Comparison of ENCODE assay signal across 1 cellular context in genomic region chr2:218743072-218743471, GRCh38.
TF ChIP-seq lines count a peak whose summit lies in the region.

No MANE protein-coding gene starts in this region.

TF ChIP-seq in GM12878, 131 proteins besides CTCF, POLR2A, EP300 and RAD21 (continues in another document):
- TF ChIP-seq ZNF384 (IDR thresholded peaks at IDR 0.05; ENCODE audit: borderline replicate concordance, low read depth, low read length) (no peak), STAT3 (IDR thresholded peaks at IDR 0.05; ENCODE audit: low read depth, low read length) (no peak), CREM (IDR thresholded peaks at IDR 0.05; ENCODE audit: low read depth) (peak; percentile 65; the same call in 1 of the 2 replicates), RAD51 (IDR thresholded peaks at IDR 0.05) (no peak), SREBF2 (IDR thresholded peaks at IDR 0.05; ENCODE audit: low read length) (no peak), PML (IDR thresholded peaks at IDR 0.05; ENCODE audit: low read length) (no peak), MEF2A (IDR thresholded peaks at IDR 0.05; ENCODE audit: insufficient read depth, low read depth, low read length) (peak; percentile 54; the same call in 1 of the 2 replicates), IRF5 (IDR thresholded peaks at IDR 0.05; ENCODE audit: borderline replicate concordance) (no peak), KLF5 (IDR thresholded peaks at IDR 0.05; ENCODE audit: partially characterized antibody) (no peak), SRF (IDR thresholded peaks at IDR 0.05; ENCODE audit: low read depth in 2 of 2, low read length in 2 of 2) (0 out of 4 replicates have a peak, but pooled peaks of 1 of the 2 experiments have one; percentile 14), SREBF1 (IDR thresholded peaks at IDR 0.05; ENCODE audit: low read length) (no peak), CBX5 (IDR thresholded peaks at IDR 0.05; ENCODE audit: low read depth) (no peak), ZBED1 (IDR thresholded peaks at IDR 0.05; ENCODE audit: borderline replicate concordance) (no peak), NFIC (IDR thresholded peaks at IDR 0.05; ENCODE audit: low read depth, low read length) (peak; percentile 69), ATF7 (IDR thresholded peaks at IDR 0.05; ENCODE audit: low read depth) (peak; percentile 39; the same call in 1 of the 2 replicates), EZH2 (IDR thresholded peaks at IDR 0.05; ENCODE audit: borderline replicate concordance, control insufficient read depth, low read depth, low read length) (no peak), POLR2AphosphoS5 (IDR thresholded peaks at IDR 0.05; ENCODE audit: low read length) (no peak), TARDBP (IDR thresholded peaks at IDR 0.05; ENCODE audit: borderline replicate concordance) (no peak), ELK1 (IDR thresholded peaks at IDR 0.05; ENCODE audit: low read depth, low read length) (no peak), YY1 (IDR thresholded peaks at IDR 0.05; ENCODE audit: low read depth, low read length) (no peak), RUNX3 (IDR thresholded peaks at IDR 0.05; ENCODE audit: low read length) (peak; percentile 76), NR2F1 (conservative IDR thresholded peaks at IDR 0.05) (peak; percentile 73), NFXL1 (IDR thresholded peaks at IDR 0.05; ENCODE audit: borderline replicate concordance) (no peak), EGR1 (IDR thresholded peaks at IDR 0.05; ENCODE audit: borderline replicate concordance in 1 of 2, low read depth in 2 of 2, low read length in 2 of 2) (no peak), FOXM1 (IDR thresholded peaks at IDR 0.05; ENCODE audit: low read depth, low read length) (peak; percentile 50; the same call in 1 of the 2 replicates), CREB1 (IDR thresholded peaks at IDR 0.05; ENCODE audit: low read depth) (peak; percentile 42; the same call in 1 of the 2 replicates), LARP7 (IDR thresholded peaks at IDR 0.05) (no peak), NR2C1 (IDR thresholded peaks at IDR 0.05) (no peak), ZSCAN29 (IDR thresholded peaks at IDR 0.05) (no peak), BHLHE40 (IDR thresholded peaks at IDR 0.05; ENCODE audit: borderline replicate concordance in 1 of 2, low read depth in 2 of 2, low read length in 1 of 2) (peak in 1 of 2 experiments; percentile 16; a peak in 1 of 4 replicates), SUPT20H (IDR thresholded peaks at IDR 0.05; ENCODE audit: borderline replicate concordance, control insufficient read depth, low read depth, low read length) (no peak), MTA3 (IDR thresholded peaks at IDR 0.05; ENCODE audit: borderline replicate concordance, low read length) (no peak), TCF3 (IDR thresholded peaks at IDR 0.05; ENCODE audit: borderline replicate concordance, insufficient read depth, low read depth, low read length) (no peak), SIN3A (IDR thresholded peaks at IDR 0.05; ENCODE audit: low read depth, low read length) (no peak), ESRRA (IDR thresholded peaks at IDR 0.05; ENCODE audit: low read length) (no peak), IKZF2 (IDR thresholded peaks at IDR 0.05) (peak; percentile 26 to 56; a peak in 2 of 4 replicates), MTA2 (IDR thresholded peaks at IDR 0.05; ENCODE audit: low read depth) (no peak), ETV6 (conservative IDR thresholded peaks at IDR 0.05 in 1 of 2, IDR thresholded peaks at IDR 0.05 in 1 of 2; ENCODE audit: borderline replicate concordance in 1 of 2, low read depth in 1 of 2) (no peak), ZNF207 (IDR thresholded peaks at IDR 0.05; ENCODE audit: borderline replicate concordance) (no peak), SMC3 (IDR thresholded peaks at IDR 0.05; ENCODE audit: borderline replicate concordance, low read length) (no peak), HDAC6 (IDR thresholded peaks at IDR 0.05; ENCODE audit: unreplicated experiment) (no peak)
- TF ChIP-seq, protein P1, sequence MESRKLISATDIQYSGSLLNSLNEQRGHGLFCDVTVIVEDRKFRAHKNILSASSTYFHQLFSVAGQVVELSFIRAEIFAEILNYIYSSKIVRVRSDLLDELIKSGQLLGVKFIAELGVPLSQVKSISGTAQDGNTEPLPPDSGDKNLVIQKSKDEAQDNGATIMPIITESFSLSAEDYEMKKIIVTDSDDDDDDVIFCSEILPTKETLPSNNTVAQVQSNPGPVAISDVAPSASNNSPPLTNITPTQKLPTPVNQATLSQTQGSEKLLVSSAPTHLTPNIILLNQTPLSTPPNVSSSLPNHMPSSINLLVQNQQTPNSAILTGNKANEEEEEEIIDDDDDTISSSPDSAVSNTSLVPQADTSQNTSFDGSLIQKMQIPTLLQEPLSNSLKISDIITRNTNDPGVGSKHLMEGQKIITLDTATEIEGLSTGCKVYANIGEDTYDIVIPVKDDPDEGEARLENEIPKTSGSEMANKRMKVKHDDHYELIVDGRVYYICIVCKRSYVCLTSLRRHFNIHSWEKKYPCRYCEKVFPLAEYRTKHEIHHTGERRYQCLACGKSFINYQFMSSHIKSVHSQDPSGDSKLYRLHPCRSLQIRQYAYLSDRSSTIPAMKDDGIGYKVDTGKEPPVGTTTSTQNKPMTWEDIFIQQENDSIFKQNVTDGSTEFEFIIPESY (IDR thresholded peaks at IDR 0.05), result no peak
- TF ChIP-seq, protein P2, sequence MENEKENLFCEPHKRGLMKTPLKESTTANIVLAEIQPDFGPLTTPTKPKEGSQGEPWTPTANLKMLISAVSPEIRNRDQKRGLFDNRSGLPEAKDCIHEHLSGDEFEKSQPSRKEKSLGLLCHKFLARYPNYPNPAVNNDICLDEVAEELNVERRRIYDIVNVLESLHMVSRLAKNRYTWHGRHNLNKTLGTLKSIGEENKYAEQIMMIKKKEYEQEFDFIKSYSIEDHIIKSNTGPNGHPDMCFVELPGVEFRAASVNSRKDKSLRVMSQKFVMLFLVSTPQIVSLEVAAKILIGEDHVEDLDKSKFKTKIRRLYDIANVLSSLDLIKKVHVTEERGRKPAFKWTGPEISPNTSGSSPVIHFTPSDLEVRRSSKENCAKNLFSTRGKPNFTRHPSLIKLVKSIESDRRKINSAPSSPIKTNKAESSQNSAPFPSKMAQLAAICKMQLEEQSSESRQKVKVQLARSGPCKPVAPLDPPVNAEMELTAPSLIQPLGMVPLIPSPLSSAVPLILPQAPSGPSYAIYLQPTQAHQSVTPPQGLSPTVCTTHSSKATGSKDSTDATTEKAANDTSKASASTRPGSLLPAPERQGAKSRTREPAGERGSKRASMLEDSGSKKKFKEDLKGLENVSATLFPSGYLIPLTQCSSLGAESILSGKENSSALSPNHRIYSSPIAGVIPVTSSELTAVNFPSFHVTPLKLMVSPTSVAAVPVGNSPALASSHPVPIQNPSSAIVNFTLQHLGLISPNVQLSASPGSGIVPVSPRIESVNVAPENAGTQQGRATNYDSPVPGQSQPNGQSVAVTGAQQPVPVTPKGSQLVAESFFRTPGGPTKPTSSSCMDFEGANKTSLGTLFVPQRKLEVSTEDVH (IDR thresholded peaks at IDR 0.05; ENCODE audit: low read depth, partially characterized antibody), result no peak
- TF ChIP-seq, protein P3, sequence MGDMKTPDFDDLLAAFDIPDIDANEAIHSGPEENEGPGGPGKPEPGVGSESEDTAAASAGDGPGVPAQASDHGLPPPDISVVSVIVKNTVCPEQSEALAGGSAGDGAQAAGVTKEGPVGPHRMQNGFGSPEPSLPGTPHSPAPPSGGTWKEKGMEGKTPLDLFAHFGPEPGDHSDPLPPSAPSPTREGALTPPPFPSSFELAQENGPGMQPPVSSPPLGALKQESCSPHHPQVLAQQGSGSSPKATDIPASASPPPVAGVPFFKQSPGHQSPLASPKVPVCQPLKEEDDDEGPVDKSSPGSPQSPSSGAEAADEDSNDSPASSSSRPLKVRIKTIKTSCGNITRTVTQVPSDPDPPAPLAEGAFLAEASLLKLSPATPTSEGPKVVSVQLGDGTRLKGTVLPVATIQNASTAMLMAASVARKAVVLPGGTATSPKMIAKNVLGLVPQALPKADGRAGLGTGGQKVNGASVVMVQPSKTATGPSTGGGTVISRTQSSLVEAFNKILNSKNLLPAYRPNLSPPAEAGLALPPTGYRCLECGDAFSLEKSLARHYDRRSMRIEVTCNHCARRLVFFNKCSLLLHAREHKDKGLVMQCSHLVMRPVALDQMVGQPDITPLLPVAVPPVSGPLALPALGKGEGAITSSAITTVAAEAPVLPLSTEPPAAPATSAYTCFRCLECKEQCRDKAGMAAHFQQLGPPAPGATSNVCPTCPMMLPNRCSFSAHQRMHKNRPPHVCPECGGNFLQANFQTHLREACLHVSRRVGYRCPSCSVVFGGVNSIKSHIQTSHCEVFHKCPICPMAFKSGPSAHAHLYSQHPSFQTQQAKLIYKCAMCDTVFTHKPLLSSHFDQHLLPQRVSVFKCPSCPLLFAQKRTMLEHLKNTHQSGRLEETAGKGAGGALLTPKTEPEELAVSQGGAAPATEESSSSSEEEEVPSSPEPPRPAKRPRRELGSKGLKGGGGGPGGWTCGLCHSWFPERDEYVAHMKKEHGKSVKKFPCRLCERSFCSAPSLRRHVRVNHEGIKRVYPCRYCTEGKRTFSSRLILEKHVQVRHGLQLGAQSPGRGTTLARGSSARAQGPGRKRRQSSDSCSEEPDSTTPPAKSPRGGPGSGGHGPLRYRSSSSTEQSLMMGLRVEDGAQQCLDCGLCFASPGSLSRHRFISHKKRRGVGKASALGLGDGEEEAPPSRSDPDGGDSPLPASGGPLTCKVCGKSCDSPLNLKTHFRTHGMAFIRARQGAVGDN (IDR thresholded peaks at IDR 0.05), result no peak
- TF ChIP-seq, protein P4, sequence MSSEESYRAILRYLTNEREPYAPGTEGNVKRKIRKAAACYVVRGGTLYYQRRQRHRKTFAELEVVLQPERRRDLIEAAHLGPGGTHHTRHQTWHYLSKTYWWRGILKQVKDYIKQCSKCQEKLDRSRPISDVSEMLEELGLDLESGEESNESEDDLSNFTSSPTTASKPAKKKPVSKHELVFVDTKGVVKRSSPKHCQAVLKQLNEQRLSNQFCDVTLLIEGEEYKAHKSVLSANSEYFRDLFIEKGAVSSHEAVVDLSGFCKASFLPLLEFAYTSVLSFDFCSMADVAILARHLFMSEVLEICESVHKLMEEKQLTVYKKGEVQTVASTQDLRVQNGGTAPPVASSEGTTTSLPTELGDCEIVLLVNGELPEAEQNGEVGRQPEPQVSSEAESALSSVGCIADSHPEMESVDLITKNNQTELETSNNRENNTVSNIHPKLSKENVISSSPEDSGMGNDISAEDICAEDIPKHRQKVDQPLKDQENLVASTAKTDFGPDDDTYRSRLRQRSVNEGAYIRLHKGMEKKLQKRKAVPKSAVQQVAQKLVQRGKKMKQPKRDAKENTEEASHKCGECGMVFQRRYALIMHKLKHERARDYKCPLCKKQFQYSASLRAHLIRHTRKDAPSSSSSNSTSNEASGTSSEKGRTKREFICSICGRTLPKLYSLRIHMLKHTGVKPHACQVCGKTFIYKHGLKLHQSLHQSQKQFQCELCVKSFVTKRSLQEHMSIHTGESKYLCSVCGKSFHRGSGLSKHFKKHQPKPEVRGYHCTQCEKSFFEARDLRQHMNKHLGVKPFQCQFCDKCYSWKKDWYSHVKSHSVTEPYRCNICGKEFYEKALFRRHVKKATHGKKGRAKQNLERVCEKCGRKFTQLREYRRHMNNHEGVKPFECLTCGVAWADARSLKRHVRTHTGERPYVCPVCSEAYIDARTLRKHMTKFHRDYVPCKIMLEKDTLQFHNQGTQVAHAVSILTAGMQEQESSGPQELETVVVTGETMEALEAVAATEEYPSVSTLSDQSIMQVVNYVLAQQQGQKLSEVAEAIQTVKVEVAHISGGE (CRISPR knock-in tag; IDR thresholded peaks at IDR 0.05), result no peak
- TF ChIP-seq, protein P5, sequence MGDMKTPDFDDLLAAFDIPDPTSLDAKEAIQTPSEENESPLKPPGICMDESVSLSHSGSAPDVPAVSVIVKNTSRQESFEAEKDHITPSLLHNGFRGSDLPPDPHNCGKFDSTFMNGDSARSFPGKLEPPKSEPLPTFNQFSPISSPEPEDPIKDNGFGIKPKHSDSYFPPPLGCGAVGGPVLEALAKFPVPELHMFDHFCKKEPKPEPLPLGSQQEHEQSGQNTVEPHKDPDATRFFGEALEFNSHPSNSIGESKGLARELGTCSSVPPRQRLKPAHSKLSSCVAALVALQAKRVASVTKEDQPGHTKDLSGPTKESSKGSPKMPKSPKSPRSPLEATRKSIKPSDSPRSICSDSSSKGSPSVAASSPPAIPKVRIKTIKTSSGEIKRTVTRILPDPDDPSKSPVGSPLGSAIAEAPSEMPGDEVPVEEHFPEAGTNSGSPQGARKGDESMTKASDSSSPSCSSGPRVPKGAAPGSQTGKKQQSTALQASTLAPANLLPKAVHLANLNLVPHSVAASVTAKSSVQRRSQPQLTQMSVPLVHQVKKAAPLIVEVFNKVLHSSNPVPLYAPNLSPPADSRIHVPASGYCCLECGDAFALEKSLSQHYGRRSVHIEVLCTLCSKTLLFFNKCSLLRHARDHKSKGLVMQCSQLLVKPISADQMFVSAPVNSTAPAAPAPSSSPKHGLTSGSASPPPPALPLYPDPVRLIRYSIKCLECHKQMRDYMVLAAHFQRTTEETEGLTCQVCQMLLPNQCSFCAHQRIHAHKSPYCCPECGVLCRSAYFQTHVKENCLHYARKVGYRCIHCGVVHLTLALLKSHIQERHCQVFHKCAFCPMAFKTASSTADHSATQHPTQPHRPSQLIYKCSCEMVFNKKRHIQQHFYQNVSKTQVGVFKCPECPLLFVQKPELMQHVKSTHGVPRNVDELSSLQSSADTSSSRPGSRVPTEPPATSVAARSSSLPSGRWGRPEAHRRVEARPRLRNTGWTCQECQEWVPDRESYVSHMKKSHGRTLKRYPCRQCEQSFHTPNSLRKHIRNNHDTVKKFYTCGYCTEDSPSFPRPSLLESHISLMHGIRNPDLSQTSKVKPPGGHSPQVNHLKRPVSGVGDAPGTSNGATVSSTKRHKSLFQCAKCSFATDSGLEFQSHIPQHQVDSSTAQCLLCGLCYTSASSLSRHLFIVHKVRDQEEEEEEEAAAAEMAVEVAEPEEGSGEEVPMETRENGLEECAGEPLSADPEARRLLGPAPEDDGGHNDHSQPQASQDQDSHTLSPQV (IDR thresholded peaks at IDR 0.05), result no peak
